Comparison of ENCODE assay signal across 21 cellular contexts in genomic region chr1:91226741-91227140, GRCh38.
"Had no signal": no experiment of that assay in that cellular context is flagged by ENCODE, and none has a peak within 500 bp of the region (broad histone marks: within the 10 kb centered on the region; RNA-seq: fewer than 3 reads in every experiment).

No MANE protein-coding gene starts in this region.

- H3K4me3 Mint-ChIP-seq: activated T-cell treated with anti-CD3 and anti-CD28 coated beads, Interleukin-2, amount 50 U/mL, for 72 hours; dendritic cell treated with granulocyte-macrophage colony-stimulating factor and Interleukin-4, amounts not matched to agents 40 ng/mL and 50 ng/mL, for 4 days; nephron progenitor cell; stimulated activated memory B cell treated with anti-CD40 and anti-IgM and Interleukin-4, amounts not matched to agents 10 μg/mL and 1 μg/mL and 100 μg/mL, for 72 hours had no signal

- H3K36me3 ChIP-seq: adrenal gland, left lung, sigmoid colon, spleen had no signal

- H3K4me3 ChIP-seq: adrenal gland, left lung, sigmoid colon, spleen, testis had no signal

- H3K27me3 Mint-ChIP-seq: dendritic cell treated with granulocyte-macrophage colony-stimulating factor and Interleukin-4, amounts not matched to agents 40 ng/mL and 50 ng/mL, for 4 days; stimulated activated memory B cell treated with anti-CD40 and anti-IgM and Interleukin-4, amounts not matched to agents 10 μg/mL and 1 μg/mL and 100 μg/mL, for 72 hours had no signal

- H3K27me3 ChIP-seq: adrenal gland, foreskin keratinocyte, left lung, sigmoid colon, spleen, testis had no signal

- H3K27ac Mint-ChIP-seq: activated T-cell treated with anti-CD3 and anti-CD28 coated beads, Interleukin-2, amount 50 U/mL, for 72 hours; dendritic cell treated with granulocyte-macrophage colony-stimulating factor and Interleukin-4, amounts not matched to agents 40 ng/mL and 50 ng/mL, for 4 days; nephron progenitor cell; stimulated activated memory B cell treated with anti-CD40 and anti-IgM and Interleukin-4, amounts not matched to agents 10 μg/mL and 1 μg/mL and 100 μg/mL, for 72 hours had no signal

- ATAC-seq: activated CD4-positive, CD25-positive, alpha-beta regulatory T cell treated with anti-CD3 and anti-CD28 coated beads, Interleukin-2, amount 50 U/mL, for 24 hours; activated T-cell treated with anti-CD3 and anti-CD28 coated beads, Interleukin-2, amount 50 U/mL, for 72 hours; foreskin keratinocyte; left lung; stimulated activated memory B cell treated with anti-CD40 and anti-IgM and Interleukin-4, amounts not matched to agents 10 μg/mL and 1 μg/mL and 100 μg/mL, for 72 hours had no signal

- H3K9me3 Mint-ChIP-seq: activated T-cell treated with anti-CD3 and anti-CD28 coated beads, Interleukin-2, amount 50 U/mL, for 72 hours had no signal

- H3K36me3 Mint-ChIP-seq: stimulated activated memory B cell treated with anti-CD40 and anti-IgM and Interleukin-4, amounts not matched to agents 10 μg/mL and 1 μg/mL and 100 μg/mL, for 72 hours had no signal

- H3K4me1 ChIP-seq: adrenal gland, foreskin keratinocyte, left lung, sigmoid colon, spleen, testis had no signal

- H3K4me1 Mint-ChIP-seq: nephron progenitor cell; stimulated activated memory B cell treated with anti-CD40 and anti-IgM and Interleukin-4, amounts not matched to agents 10 μg/mL and 1 μg/mL and 100 μg/mL, for 72 hours had no signal

- H3K9me3 ChIP-seq: adrenal gland, sigmoid colon, testis had no signal

- DNase-seq: activated CD8-positive, alpha-beta memory T cell treated with anti-CD3 and anti-CD28 coated beads for 24 hours; activated effector memory CD4-positive, alpha-beta T cell treated with anti-CD3 and anti-CD28 coated beads, Interleukin-2, amount 50 U/mL, for 16 hours; activated naive CD4-positive, alpha-beta T cell treated with anti-CD3 and anti-CD28 coated beads, Interleukin-2, amount 50 U/mL, for 16 hours; activated T-cell treated with anti-CD3 and anti-CD28 coated beads, Interleukin-2, amount 50 U/mL, for 72 hours; adrenal gland; effector CD8-positive, alpha-beta T cell; hippocampal formation; kidney; left lung; nephron progenitor cell; occipital lobe; posterior cingulate gyrus; sigmoid colon; spleen; stimulated activated CD4-positive, alpha-beta T cell treated with anti-CD3 and anti-CD28 coated beads, Interleukin-4, amount 100 ng/mL, for 4 hours; T-helper 9 cell; testis had no signal

- H3K27ac ChIP-seq: adrenal gland, foreskin keratinocyte, left lung, sigmoid colon, spleen, testis had no signal
